Comparison of ENCODE assay signal across 11 cellular contexts in genomic region chr5:82754759-82755158, GRCh38.
DNase-seq lines count a peak whose midpoint lies in the region; ATAC-seq and TF ChIP-seq lines count a peak whose summit lies in the region.
"Had no signal": no experiment of that assay in that cellular context is flagged by ENCODE, and none has a peak within 500 bp of the region (broad histone marks: within the 10 kb centered on the region; RNA-seq: fewer than 3 reads in every experiment).

No MANE protein-coding gene starts in this region.

- peak; percentile 97 for ATAC-seq in GM19351 (IDR thresholded peaks at IDR 0.05; ENCODE audit: unreplicated experiment)
- peak; percentile 94 for ATAC-seq in HG02623 (IDR thresholded peaks at IDR 0.05; ENCODE audit: unreplicated experiment)
- peak; percentile 91 for ATAC-seq in HG03280 (IDR thresholded peaks at IDR 0.05; ENCODE audit: unreplicated experiment)

- no peak for TF ChIP-seq CTCF in GM12865 (IDR thresholded peaks at IDR 0.05; ENCODE audit: insufficient read depth, low read depth, low read length, missing control alignments)

- DNase-seq in GM12865 (ENCODE audit: low read depth) (peak; percentile 45), foreskin melanocyte (no peak), ecto neural progenitor cell (ENCODE audit: low spot score) (no peak)
- no peak for DNase-seq in stimulated activated CD4-positive, alpha-beta T cell treated with anti-CD3 and anti-CD28 coated beads, Interleukin-4, amount 100 ng/mL, for 1 hour
- no peak for DNase-seq in activated CD4-positive, alpha-beta T cell treated with anti-CD3 and anti-CD28 coated beads for 1 hour
- DNase-seq: H7; NCI-H2107; stimulated activated naive CD4-positive, alpha-beta T cell had no signal

- H3K4me3 ChIP-seq in GM12865 (ENCODE audit: low read depth, low read length): no peak overlapping the region
